ENCODE assay signal across 7 cellular contexts in the genomic region with DNA sequence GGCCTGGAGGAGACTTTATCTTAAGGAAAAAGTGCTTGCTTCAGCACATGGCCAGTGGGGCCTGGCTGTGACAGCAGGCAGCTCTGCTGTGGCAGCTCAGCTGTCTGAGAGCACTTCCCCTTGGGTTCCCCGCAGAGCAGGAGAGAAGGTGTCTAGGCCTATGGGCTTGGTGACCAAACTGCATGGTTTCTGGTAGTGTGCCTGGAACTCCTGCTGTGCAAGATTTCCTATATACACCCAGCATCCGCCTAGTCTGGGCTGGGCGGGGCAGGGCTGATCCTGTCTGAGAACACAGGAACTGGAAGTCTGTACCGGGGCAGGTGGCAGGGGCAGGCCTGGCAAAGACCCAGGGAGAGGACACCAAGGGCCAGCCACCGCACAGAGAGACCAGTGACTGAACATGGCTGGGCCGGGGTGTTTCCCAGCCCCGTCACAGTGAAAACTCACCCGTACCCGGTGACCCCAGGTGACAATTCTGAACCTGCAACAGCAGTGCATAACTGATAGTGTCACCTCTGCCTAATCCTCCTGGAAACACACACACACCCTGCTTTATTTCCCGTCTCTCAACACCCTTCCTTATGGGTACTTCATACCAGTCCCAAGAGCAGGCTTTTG. TPM values are rescaled to one million over a fixed set of nuclear protein-coding genes. Genes with fewer than 3 reads are reported as not detected.
DNase-seq lines count a peak whose midpoint lies in the region; ATAC-seq and TF ChIP-seq lines count a peak whose summit lies in the region.

No MANE protein-coding gene starts in this region.

- DNase-seq in MM.1S (peak; percentile 90), hypothalamus (lab: John Stamatoyannopoulos, UW) (peak in 28 of 51 donors; percentile 4 to 53 (median 16)), suprapubic skin (ENCODE audit: low spot score in 2 of 2) (peak; percentile 86 to 88)
- DNase-seq in activated CD4-positive, alpha-beta T cell treated with anti-CD3 and anti-CD28 coated beads, Interleukin-2, amount 50 U/mL, for 1 hour = peak; percentile 22
- DNase-seq in activated CD8-positive, alpha-beta memory T cell treated with anti-CD3 and anti-CD28 coated beads for 24 hours = no peak

- H3K79me2 ChIP-seq in MM.1S (ENCODE audit: low read length) = peaks cover 46% of the 10 kb centered on the region

- H3K27ac ChIP-seq in MM.1S (ENCODE audit: low read length) = peak overlapping the region; percentile 86
- peak overlapping the region; percentile 75 for H3K27ac ChIP-seq in suprapubic skin

- no peak for TF ChIP-seq CTCF in MM.1S (IDR thresholded peaks at IDR 0.05; ENCODE audit: low read length)
- no peak for TF ChIP-seq CTCF in suprapubic skin (IDR thresholded peaks at IDR 0.05)

- no peaks in the 10 kb centered on the region for H4K20me1 ChIP-seq in MM.1S (ENCODE audit: insufficient read depth, low read length)

- no peak for TF ChIP-seq POLR2A in suprapubic skin (IDR thresholded peaks at IDR 0.05)

- TF ChIP-seq EP300 in suprapubic skin (IDR thresholded peaks at IDR 0.05) = no peak

- H3K9me2 ChIP-seq in MM.1S (replicated peaks; ENCODE audit: insufficient read depth, low read length) = no peaks in the 10 kb centered on the region

- peak overlapping the region; percentile 59 for H2AFZ ChIP-seq in MM.1S (ENCODE audit: low read length)

- H3K27me3 ChIP-seq in MM.1S (replicated peaks; ENCODE audit: insufficient read depth, low read length) = no peaks in the 10 kb centered on the region
- H3K27me3 ChIP-seq in suprapubic skin = no peaks in the 10 kb centered on the region

- peak overlapping the region; percentile 34; the same call in 1 of the 2 replicates for H3K9ac ChIP-seq in MM.1S (ENCODE audit: low read length)

- H3K36me3 ChIP-seq in MM.1S (replicated peaks; ENCODE audit: insufficient read depth, low read length) (no peaks in the 10 kb centered on the region), suprapubic skin (no peaks in the 10 kb centered on the region)

- H3K4me3 ChIP-seq in MM.1S (ENCODE audit: low read length) = peak overlapping the region; percentile 25
- H3K4me3 ChIP-seq in suprapubic skin = no peak overlapping the region

- peak overlapping the region; percentile 70; the same call in 1 of the 2 replicates for H3K4me2 ChIP-seq in MM.1S (ENCODE audit: low read depth, low read length)

- peaks cover 42% of the 10 kb centered on the region for H3F3A ChIP-seq in MM.1S (ENCODE audit: insufficient read depth, low read length)

- H3K9me3 ChIP-seq in MM.1S (replicated peaks; ENCODE audit: insufficient read depth, low read length) = no peaks in the 10 kb centered on the region
- no peaks in the 10 kb centered on the region for H3K9me3 ChIP-seq in suprapubic skin

- peaks cover 68% of the 10 kb centered on the region for H3K4me1 ChIP-seq in MM.1S (ENCODE audit: low read length)
- peaks cover 76% of the 10 kb centered on the region for H3K4me1 ChIP-seq in suprapubic skin

- ATAC-seq in GM18508 (IDR thresholded peaks at IDR 0.05; ENCODE audit: insufficient read depth, unreplicated experiment) = peak; percentile 39
- peak; percentile 44 for ATAC-seq in GM21737 (IDR thresholded peaks at IDR 0.05; ENCODE audit: unreplicated experiment)

- 21% methylated on average over 9 of the region's 10 CpGs for WGBS in suprapubic skin

RNA-seq across cellular contexts. Expression of a gene that starts 39.3 kb away (rescaled TPM):
- total RNA-seq in suprapubic skin = 100 to 1,000 TPM in 1 of 4 donors, 10 to 100 TPM in 3; 56.6 to 129 (median 70.4) TPM

RNA-seq across cellular contexts. Expression of a gene that starts 41.4 kb away (rescaled TPM):
- total RNA-seq in suprapubic skin = 10 to 100 TPM in 3 of 4 donors, 1 to 10 TPM in 1; 8.7 to 33.3 (median 17.0) TPM
